In genomic region chr21:14684071-14684470, GRCh38 we compare ENCODE assay signal across 18 cellular contexts.
DNase-seq lines count a peak whose midpoint lies in the region; ATAC-seq, FAIRE-seq and TF ChIP-seq lines count a peak whose summit lies in the region.
"Had no signal": no experiment of that assay in that cellular context is flagged by ENCODE, and none has a peak within 500 bp of the region (broad histone marks: within the 10 kb centered on the region; RNA-seq: fewer than 3 reads in every experiment).

No MANE protein-coding gene starts in this region.

- peaks cover 77% of the 10 kb centered on the region for H3K4me1 Mint-ChIP-seq in dendritic cell treated with granulocyte-macrophage colony-stimulating factor and Interleukin-4, amounts not matched to agents 40 ng/mL and 50 ng/mL, for 4 days (ENCODE audit: low read depth)
- H3K4me1 Mint-ChIP-seq in Caco-2 (ENCODE audit: low read depth, unreplicated experiment): no peaks in the 10 kb centered on the region

- no peak for TF ChIP-seq CTCF in Caco-2 (IDR thresholded peaks at IDR 0.05; ENCODE audit: insufficient read depth in 1 of 2, low read depth in 1 of 2, low read length in 1 of 2, severe bottlenecking in 1 of 2, unreplicated experiment in 1 of 2)

- ATAC-seq in HG03342 (IDR thresholded peaks at IDR 0.05; ENCODE audit: unreplicated experiment): peak; percentile 28
- ATAC-seq: activated naive CD4-positive, alpha-beta T cell treated with anti-CD3 and anti-CD28 coated beads, Interleukin-2, amount 50 U/mL, for 72 hours; right lobe of liver; Right ventricle myocardium inferior had no signal

- H3K4me3 Mint-ChIP-seq in dendritic cell treated with granulocyte-macrophage colony-stimulating factor and Interleukin-4, amounts not matched to agents 40 ng/mL and 50 ng/mL, for 4 days: peak overlapping the region; percentile 23
- H3K4me3 Mint-ChIP-seq in Caco-2 (ENCODE audit: unreplicated experiment): no peak overlapping the region

- POLR2A ChIA-PET in Caco-2 (lab: Charles Lee): no interaction called here

- H3K4me3 ChIP-seq in Caco-2 (ENCODE audit: low read depth, low read length): no peak overlapping the region
- H3K4me3 ChIP-seq: breast epithelium, right lobe of liver, upper lobe of left lung had no signal

- peaks cover 9% of the 10 kb centered on the region for H3K36me3 Mint-ChIP-seq in dendritic cell treated with granulocyte-macrophage colony-stimulating factor and Interleukin-4, amounts not matched to agents 40 ng/mL and 50 ng/mL, for 4 days (ENCODE audit: low read depth)
- H3K36me3 Mint-ChIP-seq in Caco-2 (ENCODE audit: insufficient read depth, unreplicated experiment): no peaks in the 10 kb centered on the region

- no peaks in the 10 kb centered on the region for H3K36me3 ChIP-seq in Caco-2 (ENCODE audit: control insufficient read depth, insufficient read depth, low read length)
- H3K36me3 ChIP-seq: breast epithelium, right lobe of liver, upper lobe of left lung had no signal

- CTCF ChIA-PET in Caco-2 (lab: Charles Lee): no interaction called here

- FAIRE-seq in GM12891 (lab: Jason Lieb, UNC): peak; percentile 96
- FAIRE-seq in GM19239 (lab: Jason Lieb, UNC): peak; percentile 91

- no peaks in the 10 kb centered on the region for H3K27me3 Mint-ChIP-seq in dendritic cell treated with granulocyte-macrophage colony-stimulating factor and Interleukin-4, amounts not matched to agents 40 ng/mL and 50 ng/mL, for 4 days
- H3K27me3 Mint-ChIP-seq in Caco-2 (ENCODE audit: insufficient read depth, unreplicated experiment): no peaks in the 10 kb centered on the region

- intact Hi-C loops in dendritic cell treated with granulocyte-macrophage colony-stimulating factor and Interleukin-4, amounts not matched to agents 40 ng/mL and 50 ng/mL, for 4 days (cut with micrococcal nuclease): no loop called here
- intact Hi-C loops in Caco-2 (cut with micrococcal nuclease; ENCODE audit: unreplicated experiment): no loop called here

- H3K27me3 ChIP-seq in Caco-2 (replicated peaks; ENCODE audit: control insufficient read depth, insufficient read depth, low read length): no peaks in the 10 kb centered on the region
- H3K27me3 ChIP-seq: breast epithelium, right lobe of liver, upper lobe of left lung had no signal

- TF ChIP-seq POLR2A in GM12891 (IDR thresholded peaks at IDR 0.05; ENCODE audit: low read depth, low read length): no peak

- no peak for DNase-seq in GM12891 (ENCODE audit: insufficient read length, low spot score)
- DNase-seq in GM19239 (ENCODE audit: insufficient read length, low spot score): no peak
- DNase-seq in ureter (ENCODE audit: low spot score): no peak
- no peak for DNase-seq in Caco-2
- DNase-seq in activated CD4-positive, CD25-positive, alpha-beta regulatory T cell treated with anti-CD3 and anti-CD28 coated beads, Interleukin-2, amount 50 U/mL, for 72 hours: no peak
- no peak for DNase-seq in NCI-H1436 treated with DMSO at 0.1 percent for 48 hours (lab: John Stamatoyannopoulos, UW)
- DNase-seq: effector memory CD4-positive, alpha-beta T cell; Karpas-422; NCI-H1930; NCI-H526; right lobe of liver; stimulated activated CD4-positive, alpha-beta T cell treated with anti-CD3 and anti-CD28 coated beads, Interleukin-2, amount 100 ng/mL, for 48 hours had no signal

- BruUV-seq in Caco-2 (replicated peaks; lab: Mats Ljungman, UMichigan): no TSS peak

- H3K27ac Mint-ChIP-seq in dendritic cell treated with granulocyte-macrophage colony-stimulating factor and Interleukin-4, amounts not matched to agents 40 ng/mL and 50 ng/mL, for 4 days: peak overlapping the region; percentile 90
- no peak overlapping the region for H3K27ac Mint-ChIP-seq in Caco-2 (ENCODE audit: unreplicated experiment)

- no peaks in the 10 kb centered on the region for H3K9me3 ChIP-seq in Caco-2
- H3K9me3 ChIP-seq: breast epithelium, right lobe of liver, upper lobe of left lung had no signal

- no peaks in the 10 kb centered on the region for H3K4me1 ChIP-seq in Caco-2
- H3K4me1 ChIP-seq: breast epithelium, right lobe of liver had no signal

- peaks cover 2% of the 10 kb centered on the region for H3K9me3 Mint-ChIP-seq in dendritic cell treated with granulocyte-macrophage colony-stimulating factor and Interleukin-4, amounts not matched to agents 40 ng/mL and 50 ng/mL, for 4 days
- H3K9me3 Mint-ChIP-seq in Caco-2 (ENCODE audit: unreplicated experiment): no peaks in the 10 kb centered on the region

TF ChIP-seq in GM12891, 5 proteins besides CTCF, POLR2A, EP300 and RAD21:
- peak; percentile 98 for TF ChIP-seq SPI1 (IDR thresholded peaks at IDR 0.05; ENCODE audit: low read depth, low read length)
- no peak for TF ChIP-seq PAX5 (IDR thresholded peaks at IDR 0.05; ENCODE audit: insufficient read depth, low read length, severe bottlenecking)
TF ChIP-seq in GM12891: peak in this region for 1.
